ENCODE assay signal across 24 cellular contexts in genomic region chr7:87447251-87447650, GRCh38. TPM values are rescaled to one million over a fixed set of nuclear protein-coding genes. Genes with fewer than 3 reads are reported as not detected.
DNase-seq lines count a peak whose midpoint lies in the region; FAIRE-seq and TF ChIP-seq lines count a peak whose summit lies in the region.
"Had no signal": no experiment of that assay in that cellular context is flagged by ENCODE, and none has a peak within 500 bp of the region (broad histone marks: within the 10 kb centered on the region; RNA-seq: fewer than 3 reads in every experiment).

No MANE protein-coding gene starts in this region.

- H3K4me1 Mint-ChIP-seq in astrocyte (ENCODE audit: low read depth, unreplicated experiment), result no peaks in the 10 kb centered on the region

- peaks cover 2% of the 10 kb centered on the region for H3K36me3 Mint-ChIP-seq in astrocyte (ENCODE audit: low read depth, unreplicated experiment)

- H3K9ac ChIP-seq in astrocyte (ENCODE audit: low read length), result no peak overlapping the region
- no peak overlapping the region for H3K9ac ChIP-seq in mesenchymal stem cell (ENCODE audit: low read length)

- no peaks in the 10 kb centered on the region for H3K79me2 ChIP-seq in astrocyte (ENCODE audit: insufficient read depth, low read length)

- no peak overlapping the region for H3K4me3 Mint-ChIP-seq in astrocyte (ENCODE audit: unreplicated experiment)
- H3K4me3 Mint-ChIP-seq: HFFc6 had no signal

- no peaks in the 10 kb centered on the region for H4K20me1 ChIP-seq in astrocyte (ENCODE audit: insufficient read depth, low read length)

- H3K9me3 ChIP-seq in astrocyte (ENCODE audit: insufficient read depth, low read depth, low read length) (no peaks in the 10 kb centered on the region), mesenchymal stem cell (ENCODE audit: control insufficient read depth, low read length) (no peaks in the 10 kb centered on the region)
- H3K9me3 ChIP-seq: Caco-2, SJCRH30 had no signal

- H3K27ac ChIP-seq in astrocyte (ENCODE audit: low read depth, low read length) (no peak overlapping the region), mesenchymal stem cell (ENCODE audit: low read length, poor library complexity, severe bottlenecking) (no peak overlapping the region)
- H3K27ac ChIP-seq: C4-2B, PC-9, SJCRH30 had no signal

- H3K23ac ChIP-seq in mesenchymal stem cell (ENCODE audit: low read length in 2 of 2), result no peak overlapping the region

- H2BK120ac ChIP-seq in mesenchymal stem cell (ENCODE audit: low read depth, low read length), result no peak overlapping the region

- no peak overlapping the region for H4K91ac ChIP-seq in mesenchymal stem cell (ENCODE audit: low read length)

- H3K4me2 ChIP-seq in astrocyte (ENCODE audit: low read length) (no peak overlapping the region), mesenchymal stem cell (ENCODE audit: low read length, poor library complexity, severe bottlenecking) (no peak overlapping the region)
- H3K4me2 ChIP-seq: PC-9 had no signal

- no peaks in the 10 kb centered on the region for H3K36me3 ChIP-seq in astrocyte (ENCODE audit: insufficient read depth, low read length)
- no peaks in the 10 kb centered on the region for H3K36me3 ChIP-seq in mesenchymal stem cell (ENCODE audit: control insufficient read depth in 1 of 2, insufficient read depth in 2 of 2, low read depth in 1 of 2, low read length in 2 of 2)

- 84% methylated on average over 4 of the region's 4 CpGs for WGBS in mesenchymal stem cell

- H4K8ac ChIP-seq in mesenchymal stem cell (ENCODE audit: low read length), result no peak overlapping the region

- H3K27me3 ChIP-seq in astrocyte (ENCODE audit: insufficient read depth, low read length) (no peaks in the 10 kb centered on the region), mesenchymal stem cell (ENCODE audit: control insufficient read depth in 1 of 2, insufficient read depth in 1 of 2, low read length in 2 of 2) (no peaks in the 10 kb centered on the region)
- H3K27me3 ChIP-seq: SJCRH30 had no signal

- DNase-seq in AG08395 (ENCODE audit: low spot score) (peak; percentile 18), GM03348 (ENCODE audit: low spot score) (peak; percentile 6), astrocyte (ENCODE audit: low read depth) (peak; percentile 56), glomerular visceral epithelial cell (ENCODE audit: extremely low spot score) (peak; percentile 8), NCI-H128 (lab: John Stamatoyannopoulos, UW; ENCODE audit: unreplicated experiment) (no peak), NCI-H1436 (lab: John Stamatoyannopoulos, UW) (no peak), COLO829 (ENCODE audit: low spot score) (no peak), mesenchymal stem cell (no peak)
- DNase-seq: 8988T, Caco-2, DMS153, HFFc6, KBM-7, NCI-H1105 treated with DMSO at 0.1 percent for 48 hours, NCI-H187, NCI-H2107, NCI-H345, NCI-H526, PC-9 had no signal

- no peak overlapping the region for H3K18ac ChIP-seq in mesenchymal stem cell (ENCODE audit: low read depth in 1 of 2, low read length in 2 of 2)

- no peak overlapping the region for H2AK5ac ChIP-seq in mesenchymal stem cell (ENCODE audit: low read length, severe bottlenecking)

- no peak overlapping the region for H2BK12ac ChIP-seq in mesenchymal stem cell (ENCODE audit: low read length in 2 of 2)

- H3K4me3 ChIP-seq in astrocyte (ENCODE audit: insufficient read depth, low read depth, low read length) (no peak overlapping the region), mesenchymal stem cell (ENCODE audit: insufficient read depth in 1 of 2, low read depth in 1 of 2, low read length in 2 of 2) (no peak overlapping the region)
- H3K4me3 ChIP-seq: PC-9, SJCRH30 had no signal

- H2BK5ac ChIP-seq in mesenchymal stem cell (ENCODE audit: low read depth, low read length, poor library complexity, severe bottlenecking), result no peak overlapping the region

- no peak overlapping the region for H2BK15ac ChIP-seq in mesenchymal stem cell (ENCODE audit: low read depth, poor library complexity, severe bottlenecking)

- FAIRE-seq in astrocyte (lab: Jason Lieb, UNC), result no peak
- FAIRE-seq: GM12892, H54, HepG2 had no signal

- no peaks in the 10 kb centered on the region for H3K79me1 ChIP-seq in mesenchymal stem cell (replicated peaks; ENCODE audit: low read length, poor library complexity, severe bottlenecking)

- H3K4ac ChIP-seq in mesenchymal stem cell (ENCODE audit: low read depth in 1 of 2, low read length in 2 of 2), result no peak overlapping the region

- no peak overlapping the region for H2AFZ ChIP-seq in astrocyte (ENCODE audit: low read depth, low read length)
- no peak overlapping the region for H2AFZ ChIP-seq in mesenchymal stem cell (ENCODE audit: low read depth, low read length)
- H2AFZ ChIP-seq: PC-9 had no signal

- no peaks in the 10 kb centered on the region for H3K9me3 Mint-ChIP-seq in astrocyte (ENCODE audit: unreplicated experiment)
- H3K9me3 Mint-ChIP-seq: HFFc6 had no signal

- no peaks in the 10 kb centered on the region for H3K27me3 Mint-ChIP-seq in astrocyte (ENCODE audit: low read depth, unreplicated experiment)

- H3K27ac Mint-ChIP-seq in astrocyte (ENCODE audit: unreplicated experiment), result no peak overlapping the region
- H3K27ac Mint-ChIP-seq: HFFc6 had no signal

- H3K14ac ChIP-seq in mesenchymal stem cell (ENCODE audit: low read length in 2 of 2), result no peak overlapping the region

- TF ChIP-seq CTCF in astrocyte (IDR thresholded peaks at IDR 0.05; ENCODE audit: insufficient read depth, low read depth, low read length), result no peak

- H3K4me1 ChIP-seq in astrocyte (ENCODE audit: insufficient read depth, low read length) (no peaks in the 10 kb centered on the region), mesenchymal stem cell (ENCODE audit: control insufficient read depth, insufficient read depth, low read depth, low read length) (peaks cover 2% of the 10 kb centered on the region)
- H3K4me1 ChIP-seq: Caco-2, SJCRH30 had no signal

RNA-seq across cellular contexts. Expression of gene ABCB4, which starts 28.2 kb away (rescaled TPM):
- total RNA-seq in astrocyte, result 0.36 and 0.48 TPM in 2 replicates
- polyA plus RNA-seq in mesenchymal stem cell (2013, experiment 1 of 2), result 0.07 TPM
- 0.11 TPM for polyA plus RNA-seq in mesenchymal stem cell (2013, experiment 2 of 2)
- total RNA-seq: PC-9 had no signal

Comparison
In these comparisons a context has a peak if more than half of its experiments do, and no peak if none do; other contexts are left out.
1. DNase-seq: peak in AG08395 (single experiment), GM03348 (single experiment), astrocyte (single experiment) and glomerular visceral epithelial cell (single experiment); none in NCI-H128 (single experiment), NCI-H1436 (single experiment), COLO829 (single experiment) and mesenchymal stem cell (single experiment).